ENCODE assay signal across 25 cellular contexts in the genomic region with DNA sequence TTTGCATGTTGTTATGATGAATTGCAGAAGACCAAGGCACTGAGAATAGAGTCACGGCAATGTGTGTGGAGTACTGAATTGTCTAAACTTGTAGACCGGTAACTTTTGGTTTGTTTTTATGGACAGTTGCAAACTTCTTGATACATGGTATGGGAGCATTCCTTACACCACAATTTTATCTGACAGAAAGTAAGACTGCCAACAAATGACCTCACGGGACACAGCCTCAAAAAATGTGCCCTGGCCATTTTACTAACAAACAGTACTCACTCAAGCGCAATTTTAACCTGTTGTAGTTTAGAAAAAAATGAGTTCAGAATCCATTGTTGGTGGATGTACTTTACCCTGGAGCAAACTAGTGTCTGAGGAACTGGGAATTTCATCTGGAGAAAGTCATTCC.
"Had no signal": no experiment of that assay in that cellular context is flagged by ENCODE, and none has a peak within 500 bp of the region (broad histone marks: within the 10 kb centered on the region; RNA-seq: fewer than 3 reads in every experiment).

No MANE protein-coding gene starts in this region.

- DNase-seq: colonic mucosa; cortex of kidney; effector CD8-positive, alpha-beta T cell; effector memory CD8-positive, alpha-beta T cell; endodermal cell; erythroblast; esophagus squamous epithelium; foreskin fibroblast; foreskin melanocyte; gastrocnemius medialis; heart left ventricle; hypothalamus; immature natural killer cell; islet precursor cell; kidney; kidney glomerular epithelial cell; left cardiac atrium; left lung; left ventricle myocardium superior; lower lobe of right lung; mesendoderm; midbrain; naive thymus-derived CD4-positive, alpha-beta T cell had no signal

- H3K36me3 ChIP-seq: colonic mucosa, esophagus squamous epithelium, gastrocnemius medialis, heart left ventricle, left lung, lower lobe of right lung had no signal

- H3K27ac ChIP-seq: colonic mucosa, epithelial cell of prostate, esophagus squamous epithelium, gastrocnemius medialis, heart left ventricle, hepatocyte, left lung, lower lobe of right lung had no signal

- H3K27me3 ChIP-seq: colonic mucosa, esophagus squamous epithelium, gastrocnemius medialis, heart left ventricle, hepatocyte, left lung had no signal

- H3K4me3 ChIP-seq: colonic mucosa, esophagus squamous epithelium, gastrocnemius medialis, heart left ventricle, hepatocyte, left lung, lower lobe of right lung had no signal

- H3K4me1 ChIP-seq: colonic mucosa had no signal

- H2AFZ ChIP-seq: hepatocyte had no signal

- H3K4me2 ChIP-seq: hepatocyte had no signal

- H3K9me3 ChIP-seq: colonic mucosa, esophagus squamous epithelium, gastrocnemius medialis, heart left ventricle, left lung, lower lobe of right lung had no signal

- H3K79me2 ChIP-seq: hepatocyte had no signal
